In the genomic region with DNA sequence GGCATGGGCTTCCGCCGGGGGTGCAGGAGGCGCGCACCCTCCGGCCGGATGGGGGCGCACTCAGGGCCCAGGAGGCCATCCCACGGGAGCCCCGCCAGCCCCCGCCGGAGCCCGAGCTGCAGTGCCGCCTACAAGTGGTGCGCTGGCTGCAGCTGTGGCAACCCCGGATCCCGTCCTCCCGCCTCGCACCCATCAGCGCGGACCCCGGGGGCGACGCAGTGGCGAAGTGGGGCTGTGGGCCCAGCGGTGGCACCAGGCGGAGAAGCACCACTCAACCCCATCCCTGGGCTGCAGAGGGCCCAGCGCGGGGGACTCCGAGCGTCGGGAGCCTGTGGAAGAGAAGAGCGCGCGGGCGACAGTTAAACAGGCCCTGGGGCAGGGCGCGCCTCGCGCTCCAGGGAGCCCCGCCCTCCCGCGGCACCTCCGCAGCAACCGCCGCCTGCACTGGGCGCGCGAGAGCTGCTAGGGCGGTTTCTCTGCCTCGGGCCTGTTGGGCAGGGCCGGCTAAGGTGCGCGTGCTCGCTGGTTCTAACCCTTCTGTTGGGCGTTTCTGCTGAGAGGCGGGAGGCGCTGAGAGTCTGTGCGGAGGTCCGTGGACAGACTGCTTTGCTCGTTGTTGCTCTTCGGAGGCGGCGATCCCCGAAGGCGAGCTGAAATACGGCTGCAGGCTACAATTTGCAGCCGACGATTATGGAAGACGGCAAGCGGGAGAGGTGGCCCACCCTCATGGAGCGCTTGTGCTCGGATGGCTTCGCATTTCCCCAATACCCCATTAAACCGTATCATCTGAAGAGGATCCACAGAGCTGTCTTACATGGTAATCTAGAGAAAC, we compare ENCODE assay signal across 8 cellular contexts. TPM values are rescaled to one million over a fixed set of nuclear protein-coding genes. Genes with fewer than 3 reads are reported as not detected.
DNase-seq lines count a peak whose midpoint lies in the region; ATAC-seq lines count a peak whose summit lies in the region.
"Not testable (repeated sequence)": the region's sequence is repeated elsewhere in the genome, so short reads cannot be mapped to it uniquely, and the experiment has no call there.

Gene ANKRD36 (plus strand): TSS at position 104 of the 832 bp plus-strand sequence. CDS start 587 bp downstream, at position 691.

- H3K4me1 Mint-ChIP-seq in T-cell; natural killer cell treated with Interleukin-12 subunit alpha and Interleukin-12 subunit beta and Interleukin-15 and Interleukin-18, amount 100 ng/mL, for 72 hours (ENCODE audit: low read depth in 2 of 2): not testable (repeated sequence)

- peak within 1 kb of the TSS; percentile 95 to 99 (median 99) for H3K4me3 Mint-ChIP-seq in T-cell
- peak within 1 kb of the TSS; percentile 100 for H3K4me3 Mint-ChIP-seq in natural killer cell treated with Interleukin-12 subunit alpha and Interleukin-12 subunit beta and Interleukin-15 and Interleukin-18, amount 100 ng/mL, for 72 hours

- DNase-seq in CMK (ENCODE audit: low read depth) (peak; percentile 59), T-cell (peak; percentile 60 to 86 (median 76)), germinal center (ENCODE audit: low spot score) (peak; percentile 69)
- peak; percentile 58 for DNase-seq in activated naive CD8-positive, alpha-beta T cell treated with anti-CD3 and anti-CD28 coated beads, Interleukin-2, amount 50 U/mL, for 16 hours (ENCODE audit: low read depth, low spot score)
- peak; percentile 90 for DNase-seq in natural killer cell treated with Interleukin-12 subunit alpha and Interleukin-12 subunit beta and Interleukin-15 and Interleukin-18, amount 100 ng/mL, for 72 hours (ENCODE audit: low spot score)
- peak; percentile 53 to 64 for DNase-seq in stimulated activated CD8-positive, alpha-beta memory T cell treated with anti-CD3 and anti-CD28 coated beads, Interleukin-4, amount 100 ng/mL, for 1 hour (ENCODE audit: low read depth in 2 of 2, low spot score in 1 of 2)

- not testable (repeated sequence) for H3K9me3 Mint-ChIP-seq in T-cell; natural killer cell treated with Interleukin-12 subunit alpha and Interleukin-12 subunit beta and Interleukin-15 and Interleukin-18, amount 100 ng/mL, for 72 hours

- H3K27ac Mint-ChIP-seq in T-cell = peak within 1 kb of the TSS; percentile 98 to 99
- peak within 1 kb of the TSS; percentile 95 to 97 for H3K27ac Mint-ChIP-seq in natural killer cell treated with Interleukin-12 subunit alpha and Interleukin-12 subunit beta and Interleukin-15 and Interleukin-18, amount 100 ng/mL, for 72 hours

- H3K27me3 Mint-ChIP-seq in T-cell = peaks cover 10 to 12% of the 10 kb centered on the region in 2 donors
- H3K27me3 Mint-ChIP-seq in natural killer cell treated with Interleukin-12 subunit alpha and Interleukin-12 subunit beta and Interleukin-15 and Interleukin-18, amount 100 ng/mL, for 72 hours = peaks cover 17 to 25% of the 10 kb centered on the region in 2 donors

- ATAC-seq in GM19467 (IDR thresholded peaks at IDR 0.05; ENCODE audit: unreplicated experiment) = peak; percentile 91
- ATAC-seq in HG03432 (IDR thresholded peaks at IDR 0.05; ENCODE audit: unreplicated experiment) = peak; percentile 98
- peak; percentile 84 to 96 (median 94) for ATAC-seq in T-cell (replicated peaks in 1 of 4)
- peak; percentile 96 to 97 for ATAC-seq in natural killer cell treated with Interleukin-12 subunit alpha and Interleukin-12 subunit beta and Interleukin-15 and Interleukin-18, amount 100 ng/mL, for 72 hours

- POLR2A ChIA-PET in T-cell (lab: Charles Lee) = interaction anchor here in 1 of 2 donors (0.6 kb wide), 1 partner anchor 1101 kb away, joined by 4 read pairs; no protein-coding TSS in a partner anchor

- H3K36me3 Mint-ChIP-seq in T-cell; natural killer cell treated with Interleukin-12 subunit alpha and Interleukin-12 subunit beta and Interleukin-15 and Interleukin-18, amount 100 ng/mL, for 72 hours: not testable (repeated sequence)

- CTCF ChIA-PET in T-cell (lab: Charles Lee) = interaction anchor here in 1 of 2 donors (1.6 kb wide), 1 partner anchor 255 kb away, joined by 7 read pairs; the partner anchor contains the start of gene ANKRD39

RNA-seq across cellular contexts. Expression of gene ANKRD36, which starts in this region (rescaled TPM):
- total RNA-seq in T-cell = 10 to 100 TPM; 50.5 to 83.6 (median 57.1) TPM
- total RNA-seq in natural killer cell treated with Interleukin-12 subunit alpha and Interleukin-12 subunit beta and Interleukin-15 and Interleukin-18, amount 100 ng/mL, for 72 hours = 10 to 100 TPM; 28.5 to 71.0 TPM

Comparison
In these comparisons a context has a peak if more than half of its experiments do, and no peak if none do; other contexts are left out.
1. Peak in every context shown above with its lines: DNase-seq and ATAC-seq.